In the genomic region with DNA sequence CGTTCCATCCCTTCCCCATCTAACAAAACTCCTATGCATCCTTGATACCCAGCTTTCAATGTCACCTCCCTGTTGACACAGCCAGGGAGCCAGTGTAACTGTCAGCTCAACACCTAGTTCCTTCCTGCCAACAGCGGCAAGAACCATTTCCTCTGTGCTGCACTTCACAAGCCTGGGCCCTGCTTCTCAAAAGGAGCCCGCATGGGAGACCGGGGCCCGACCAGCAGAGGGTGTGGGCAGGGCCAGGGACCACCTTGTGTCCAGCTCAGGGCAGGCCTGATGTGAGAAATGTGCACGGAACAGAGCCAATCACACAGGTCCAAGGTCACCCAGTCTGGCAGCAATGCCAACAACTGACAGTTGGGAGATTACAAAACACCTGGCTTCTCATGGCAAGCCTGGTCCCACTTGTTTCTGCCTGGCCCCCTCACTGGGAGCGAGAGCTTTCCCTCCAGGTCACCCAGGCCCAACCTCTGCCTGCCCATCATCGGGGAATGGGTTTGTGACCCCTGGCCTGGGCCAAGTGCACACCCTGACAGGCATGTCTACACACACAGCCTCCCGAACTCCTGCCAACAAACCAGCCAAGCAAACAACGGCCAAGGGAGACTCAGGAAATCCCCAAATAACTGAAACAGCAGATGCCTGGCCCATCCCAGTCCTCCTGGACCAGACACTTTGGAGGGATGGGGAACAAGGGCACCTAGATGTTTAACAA, we compare ENCODE assay signal across 8 cellular contexts. TPM values are rescaled to one million over a fixed set of nuclear protein-coding genes. Genes with fewer than 3 reads are reported as not detected.
DNase-seq lines count a peak whose midpoint lies in the region; ATAC-seq, FAIRE-seq and TF ChIP-seq lines count a peak whose summit lies in the region.

No MANE protein-coding gene starts in this region.

- ATAC-seq in GM18505 (IDR thresholded peaks at IDR 0.05; ENCODE audit: unreplicated experiment): no peak
- ATAC-seq in HG03025 (IDR thresholded peaks at IDR 0.05; ENCODE audit: low FRiP score, unreplicated experiment): no peak

- TF ChIP-seq CTCF in bronchial epithelial cell (IDR thresholded peaks at IDR 0.05; ENCODE audit: insufficient read depth, low read length, severe bottlenecking): no peak

- H3K9me3 ChIP-seq in mucosa of stomach (ENCODE audit: control insufficient read depth, low read length): no peaks in the 10 kb centered on the region

- FAIRE-seq in bronchial epithelial cell (lab: Jason Lieb, UNC): peak; percentile 32

- peak overlapping the region; percentile 93 for H3K9ac ChIP-seq in mucosa of stomach (ENCODE audit: low read length)

- H3K4me1 ChIP-seq in mucosa of stomach (ENCODE audit: control insufficient read depth, insufficient read depth, low read length): peaks cover 38% of the 10 kb centered on the region

- peak; percentile 9 for TF ChIP-seq POLR2A in GM18505 (IDR thresholded peaks at IDR 0.05; ENCODE audit: borderline replicate concordance, extremely low read depth, insufficient read depth, insufficient read length)

- H3K4me3 ChIP-seq in bronchial epithelial cell (ENCODE audit: low read depth, low read length) (no peak overlapping the region), mucosa of stomach (ENCODE audit: low read length) (no peak overlapping the region)

- H3K27me3 ChIP-seq in bronchial epithelial cell (ENCODE audit: control insufficient read depth, insufficient read depth, low read length) (no peaks in the 10 kb centered on the region), mucosa of stomach (ENCODE audit: control insufficient read depth, insufficient read depth, low read length) (no peaks in the 10 kb centered on the region)

- H3K36me3 ChIP-seq in bronchial epithelial cell (ENCODE audit: control insufficient read depth, insufficient read depth, low read length) (peaks cover 30% of the 10 kb centered on the region), mucosa of stomach (ENCODE audit: control insufficient read depth, insufficient read depth, low read length) (peaks cover 10% of the 10 kb centered on the region)

- DNase-seq in RPMI8226 (peak; percentile 18), bronchial epithelial cell (ENCODE audit: low read depth) (peak; percentile 42), NCI-H2107 (lab: John Stamatoyannopoulos, UW) (no peak), COR-L47 (lab: John Stamatoyannopoulos, UW) (no peak), inferior parietal cortex (ENCODE audit: extremely low spot score) (no peak)

RNA-seq across cellular contexts. Expression of a gene that starts 3.1 kb away (rescaled TPM):
- 2.1 and 3.6 TPM in 2 replicates for total RNA-seq in bronchial epithelial cell

RNA-seq across cellular contexts. Expression of a gene that starts 15.1 kb away (rescaled TPM):
- total RNA-seq in bronchial epithelial cell: under 0.01 TPM in 2 replicates

Comparison
In these comparisons a context has a peak if more than half of its experiments do, and no peak if none do; other contexts are left out.
1. DNase-seq: peak in RPMI8226 (single experiment) and bronchial epithelial cell (single experiment); none in NCI-H2107 (single experiment), COR-L47 (single experiment) and inferior parietal cortex (single experiment).